ENCODE assay signal across 7 cellular contexts in genomic region chr7:120273476-120273975, GRCh38.
DNase-seq lines count a peak whose midpoint lies in the region; ATAC-seq lines count a peak whose summit lies in the region.

No MANE protein-coding gene starts in this region.

- peak overlapping the region; percentile 80 for H3K9ac ChIP-seq in adipocyte (ENCODE audit: low read length)

- ATAC-seq in GM18508 (IDR thresholded peaks at IDR 0.05; ENCODE audit: insufficient read depth, unreplicated experiment) = peak; percentile 44

- H3K9me3 ChIP-seq in HAP-1 (no peaks in the 10 kb centered on the region), adipocyte (ENCODE audit: control insufficient read depth, low read length) (no peaks in the 10 kb centered on the region)

- no peaks in the 10 kb centered on the region for H3K27me3 ChIP-seq in HAP-1 (ENCODE audit: low read depth)
- no peaks in the 10 kb centered on the region for H3K27me3 ChIP-seq in adipocyte (replicated peaks; ENCODE audit: control insufficient read depth, insufficient read depth, low read length)

- H3K36me3 ChIP-seq in HAP-1 (replicated peaks) (no peaks in the 10 kb centered on the region; the same call in 1 of the 2 replicates), adipocyte (ENCODE audit: control insufficient read depth, insufficient read depth, low read length, severe bottlenecking) (no peaks in the 10 kb centered on the region)

- DNase-seq in HAP-1 (ENCODE audit: low spot score in 2 of 2) = peak; percentile 35 to 62
- DNase-seq in NCI-H1105 (lab: John Stamatoyannopoulos, UW) = peak; percentile 90
- DNase-seq in adipocyte (ENCODE audit: low read depth) = peak; percentile 30
- DNase-seq in hypothalamus (lab: John Stamatoyannopoulos, UW) = peak in 28 of 51 donors; percentile 3 to 73 (median 36)
- no peak for DNase-seq in skeletal muscle cell (ENCODE audit: low read depth)
- no peak for DNase-seq in T-helper 9 cell

- H3K4me3 ChIP-seq in HAP-1 (peak overlapping the region; percentile 46), adipocyte (ENCODE audit: low read length) (peak overlapping the region; percentile 93), skeletal muscle cell (ENCODE audit: low read depth, low read length) (peak overlapping the region; percentile 61)

- H3K4me1 ChIP-seq in HAP-1 = peaks cover 12% of the 10 kb centered on the region
- H3K4me1 ChIP-seq in adipocyte (ENCODE audit: control insufficient read depth, insufficient read depth, low read length) = peaks cover 7% of the 10 kb centered on the region

- in situ Hi-C loops in HAP-1 (cut with MboI; ENCODE audit: low sequenced_read_pairs) = no loop called here

Comparison
In these comparisons a context has a peak if more than half of its experiments do, and no peak if none do; other contexts are left out.
1. DNase-seq: peak in HAP-1 (2 of 2), NCI-H1105 (single experiment), adipocyte (single experiment) and hypothalamus (28 of 51); none in skeletal muscle cell (single experiment) and T-helper 9 cell (single experiment).
2. Peak in every context shown above with its lines, with median percentiles within 50 percentile points of each other: H3K4me3 ChIP-seq.